In genomic region chr1:111732718-111733117, GRCh38 we compare ENCODE assay signal across 2 cellular contexts.
TF ChIP-seq lines count a peak whose summit lies in the region.

No MANE protein-coding gene starts in this region.

TF ChIP-seq in IMR-90, 13 proteins besides CTCF, POLR2A, EP300 and RAD21:
- TF ChIP-seq NFE2L2 (IDR thresholded peaks at IDR 0.05; ENCODE audit: low read depth, low read length) (no peak), CHD1 (IDR thresholded peaks at IDR 0.05; ENCODE audit: low read depth, low read length) (no peak), FOS (IDR thresholded peaks at IDR 0.05; ENCODE audit: low read depth, low read length) (no peak), RFX5 (IDR thresholded peaks at IDR 0.05; ENCODE audit: low read depth, low read length) (no peak), RCOR1 (IDR thresholded peaks at IDR 0.05; ENCODE audit: insufficient replicate concordance, low read length) (no peak), SMC3 (IDR thresholded peaks at IDR 0.05; ENCODE audit: low read depth, low read length) (no peak), CEBPB (IDR thresholded peaks at IDR 0.05; ENCODE audit: low read depth, low read length) (no peak), MAFK (IDR thresholded peaks at IDR 0.05; ENCODE audit: low read depth, low read length) (no peak), USF2 (IDR thresholded peaks at IDR 0.05; ENCODE audit: low read depth, low read length) (no peak)
- TF ChIP-seq, protein P1, sequence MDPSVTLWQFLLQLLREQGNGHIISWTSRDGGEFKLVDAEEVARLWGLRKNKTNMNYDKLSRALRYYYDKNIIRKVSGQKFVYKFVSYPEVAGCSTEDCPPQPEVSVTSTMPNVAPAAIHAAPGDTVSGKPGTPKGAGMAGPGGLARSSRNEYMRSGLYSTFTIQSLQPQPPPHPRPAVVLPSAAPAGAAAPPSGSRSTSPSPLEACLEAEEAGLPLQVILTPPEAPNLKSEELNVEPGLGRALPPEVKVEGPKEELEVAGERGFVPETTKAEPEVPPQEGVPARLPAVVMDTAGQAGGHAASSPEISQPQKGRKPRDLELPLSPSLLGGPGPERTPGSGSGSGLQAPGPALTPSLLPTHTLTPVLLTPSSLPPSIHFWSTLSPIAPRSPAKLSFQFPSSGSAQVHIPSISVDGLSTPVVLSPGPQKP (IDR thresholded peaks at IDR 0.05; ENCODE audit: borderline replicate concordance, low read depth, low read length), result no peak

TF ChIP-seq in SK-N-SH, 30 proteins besides CTCF, POLR2A, EP300 and RAD21:
- no peak for TF ChIP-seq FOXJ3 (CRISPR knock-in tag; IDR thresholded peaks at IDR 0.05)
- no peak for TF ChIP-seq GABPA (IDR thresholded peaks at IDR 0.05; ENCODE audit: low read depth)
- TF ChIP-seq RFX5 (IDR thresholded peaks at IDR 0.05; ENCODE audit: low read length), result no peak
